Comparison of ENCODE assay signal across 31 cellular contexts in the genomic region with DNA sequence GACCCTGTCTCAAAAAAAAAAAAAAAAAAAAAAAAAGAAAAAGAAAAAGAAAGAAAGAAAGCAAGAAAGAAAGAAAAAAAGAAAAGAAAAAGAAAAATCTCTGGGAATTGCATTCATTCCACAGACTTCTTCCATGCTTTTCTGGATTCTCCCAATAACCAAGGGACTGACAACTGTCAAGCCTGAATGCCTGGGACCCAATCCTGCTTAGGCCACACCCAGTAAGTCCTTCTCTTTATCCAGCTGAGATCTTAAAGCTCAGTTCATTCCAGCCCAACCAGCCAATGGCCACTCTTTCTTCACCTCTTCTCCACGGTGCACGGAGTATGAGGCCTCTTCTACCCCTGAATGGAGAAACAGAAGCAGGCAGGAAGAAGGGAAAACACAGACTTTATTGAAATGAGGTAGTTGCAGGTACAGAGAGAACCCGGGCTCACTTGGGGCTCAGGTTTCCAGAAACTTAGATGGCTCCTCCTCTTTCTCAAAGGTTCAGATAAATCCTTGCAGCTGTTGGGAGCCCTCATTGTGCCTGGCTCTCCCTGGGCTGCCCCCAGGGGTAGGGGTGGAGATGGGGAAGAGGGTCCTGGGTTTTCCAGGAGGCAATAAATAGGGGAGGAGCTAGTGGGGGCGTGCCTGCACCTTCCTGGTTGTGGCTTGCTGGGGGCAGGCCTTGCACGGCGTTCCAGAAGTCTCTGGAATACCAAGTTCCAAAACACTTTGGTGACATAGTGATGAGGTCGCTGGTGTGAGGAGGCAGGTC. TPM values are rescaled to one million over a fixed set of nuclear protein-coding genes. Genes with fewer than 3 reads are reported as not detected.
DNase-seq lines count a peak whose midpoint lies in the region; ATAC-seq, FAIRE-seq and TF ChIP-seq lines count a peak whose summit lies in the region.
"Had no signal": no experiment of that assay in that cellular context is flagged by ENCODE, and none has a peak within 500 bp of the region (broad histone marks: within the 10 kb centered on the region; RNA-seq: fewer than 3 reads in every experiment).

No MANE protein-coding gene starts in this region.

- H3K79me1 ChIP-seq in H9 (ENCODE audit: insufficient read depth, low read depth, low read length, poor library complexity, severe bottlenecking): no peaks in the 10 kb centered on the region

- intact Hi-C loops in HepG2 (cut with micrococcal nuclease; ENCODE audit: unreplicated experiment): no loop called here

- H2BK120ac ChIP-seq in H9 (ENCODE audit: low read depth, low read length, poor library complexity, severe bottlenecking): no peak overlapping the region

- H3K27me3 Mint-ChIP-seq in H9 (ENCODE audit: low read depth): peaks cover 100% of the 10 kb centered on the region
- H3K27me3 Mint-ChIP-seq in WTC11 (ENCODE audit: low read depth): peaks cover 100% of the 10 kb centered on the region
- no peaks in the 10 kb centered on the region for H3K27me3 Mint-ChIP-seq in mesothelial cell of epicardium (ENCODE audit: low read depth)

- H3K4me1 Mint-ChIP-seq in H9: peaks cover 28 to 50% of the 10 kb centered on the region in 2 experiments
- H3K4me1 Mint-ChIP-seq in WTC11: peaks cover 63% of the 10 kb centered on the region
- H3K4me1 Mint-ChIP-seq in mesothelial cell of epicardium: peaks cover 87% of the 10 kb centered on the region

- TF ChIP-seq POLR2A in A549 (IDR thresholded peaks at IDR 0.05; ENCODE audit: low read length) (no peak), GM12892 (IDR thresholded peaks at IDR 0.05; ENCODE audit: low read depth, low read length) (no peak), HepG2 (IDR thresholded peaks at IDR 0.05; ENCODE audit: insufficient read depth in 1 of 2, low read depth in 2 of 2, low read length in 2 of 2) (no peak)

- no peak overlapping the region for H3K27ac ChIP-seq in A549
- H3K27ac ChIP-seq in H9 (ENCODE audit: insufficient read length, low read depth, low read length): no peak overlapping the region
- H3K27ac ChIP-seq in small intestine (ENCODE audit: low read depth in 1 of 2, low read length in 1 of 2): no peak overlapping the region
- no peak overlapping the region for H3K27ac ChIP-seq in HepG2 (ENCODE audit: extremely low read length, insufficient read depth, low read length)
- H3K27ac ChIP-seq: lower lobe of right lung, RWPE1, SK-N-MC, testis, vagina, VCaP had no signal

- TF ChIP-seq CTCF in A549 (IDR thresholded peaks at IDR 0.05) (no peak), H9 (conservative IDR thresholded peaks at IDR 0.05) (no peak), WTC11 (IDR thresholded peaks at IDR 0.05) (no peak), mesothelial cell of epicardium (IDR thresholded peaks at IDR 0.05; ENCODE audit: unreplicated experiment) (no peak), HepG2 (CRISPR knock-in tag; IDR thresholded peaks at IDR 0.05) (no peak)

- no peak for ATAC-seq in A549
- peak; percentile 12 for ATAC-seq in WTC11
- ATAC-seq in HepG2: no peak
- ATAC-seq: activated T-cell treated with anti-CD3 and anti-CD28 coated beads, Interleukin-2, amount 50 U/mL, for 4 hours; T-helper 17 cell had no signal

- H3K4me1 ChIP-seq in A549 (peaks cover 2% of the 10 kb centered on the region), H9 (ENCODE audit: insufficient read depth, low read length) (peaks cover 8% of the 10 kb centered on the region; the same call in 1 of the 2 replicates), small intestine (ENCODE audit: control insufficient read depth in 2 of 2, insufficient read depth in 1 of 2, low read depth in 1 of 2, low read length in 1 of 2) (no peaks in the 10 kb centered on the region), HepG2 (ENCODE audit: insufficient read depth, low read length) (no peaks in the 10 kb centered on the region)
- H3K4me1 ChIP-seq: lower lobe of right lung, testis had no signal

- H4K5ac ChIP-seq in H9 (ENCODE audit: insufficient read length, low read depth, low read length): no peak overlapping the region

- DNase-seq in A549 (ENCODE audit: low read depth in 1 of 2, low spot score in 1 of 2) (no peak), H9 (peak; percentile 74), WTC11 (ENCODE audit: low spot score) (peak; percentile 41), mesothelial cell of epicardium (ENCODE audit: low spot score in 2 of 2, unreplicated experiment in 2 of 2) (no peak), small intestine (no peak), GM12892 (ENCODE audit: insufficient read length) (no peak), NCI-H2171 treated with DMSO at 0.1 percent for 48 hours (lab: John Stamatoyannopoulos, UW) (no peak), HepG2 (ENCODE audit: low spot score) (no peak)
- DNase-seq: ACHN; activated CD4-positive, alpha-beta T cell treated with anti-CD3 and anti-CD28 coated beads, Interleukin-2, amount 10 ng/mL, durations not matched to agents 24 days and 14 days; activated naive CD4-positive, alpha-beta T cell treated with anti-CD3 and anti-CD28 coated beads for 36 hours; activated T-cell treated with anti-CD3 and anti-CD28 coated beads, Interleukin-2, amount 50 U/mL, for 4 hours; aorta; central memory CD4-positive, alpha-beta T cell; DMS53; KG1; lower lobe of right lung; NCI-H1436; NCI-H526 treated with DMSO at 0.1 percent for 48 hours; stimulated activated CD4-positive, alpha-beta T cell treated with anti-CD3 and anti-CD28 coated beads, Interleukin-4, amount 100 ng/mL, for 4 hours; stimulated activated naive CD4-positive, alpha-beta T cell; T-helper 17 cell; testis had no signal

- no peak for TF ChIP-seq RAD21 in A549 (conservative IDR thresholded peaks at IDR 0.05 in 1 of 2, IDR thresholded peaks at IDR 0.05 in 1 of 2)
- no peak for TF ChIP-seq RAD21 in HepG2 (CRISPR knock-in tag; IDR thresholded peaks at IDR 0.05)

- no peak overlapping the region for H3K9ac ChIP-seq in H9 (ENCODE audit: extremely low read depth, insufficient read length, low read length)
- H3K9ac ChIP-seq in HepG2 (ENCODE audit: insufficient read depth, low read depth, low read length): no peak overlapping the region

- H3K36me3 ChIP-seq in small intestine (ENCODE audit: control insufficient read depth in 2 of 2, insufficient read depth in 2 of 2, low read length in 2 of 2) (no peaks in the 10 kb centered on the region), HepG2 (replicated peaks in 1 of 2; ENCODE audit: control insufficient read depth in 1 of 2, insufficient read depth in 2 of 2, low read length in 2 of 2) (no peaks in the 10 kb centered on the region)
- H3K36me3 ChIP-seq: lower lobe of right lung, vagina had no signal

- no peak overlapping the region for H2BK20ac ChIP-seq in H9 (ENCODE audit: low read depth, low read length, poor library complexity, severe bottlenecking)

- no peak overlapping the region for H3K4ac ChIP-seq in H9 (ENCODE audit: low read depth, low read length)

- H4K91ac ChIP-seq in H9 (ENCODE audit: insufficient read length, low read depth, low read length): no peak overlapping the region

- H3K23ac ChIP-seq in H9 (ENCODE audit: insufficient read length, low read depth, low read length): no peak overlapping the region

- H3K4me2 ChIP-seq in A549 (no peak overlapping the region), H9 (ENCODE audit: insufficient read depth, insufficient read length, low read length) (no peak overlapping the region), HepG2 (ENCODE audit: low read depth, low read length) (no peak overlapping the region)

- H2BK15ac ChIP-seq in H9 (ENCODE audit: low read depth, low read length): no peak overlapping the region

- CTCF ChIA-PET in A549 (lab: Yijun Ruan, JAX) (interaction anchor here (1.2 to 2.0 kb wide), 3 partner anchors 8 to 36 kb away, joined by 3 to 9 read pairs (median 4); no protein-coding TSS in a partner anchor), WTC11 (lab: Charles Lee) (interaction anchor here (1.7 kb wide), 2 partner anchors 13 to 27 kb away, joined by 5 read pairs; no protein-coding TSS in a partner anchor), HepG2 (lab: Yijun Ruan, JAX; ENCODE audit: low intra/inter-chr PET ratio, low total read pairs) (no interaction called here)

- no peak overlapping the region for H3T11ph ChIP-seq in H9 (ENCODE audit: low read length)

- no peak overlapping the region for H2BK12ac ChIP-seq in H9 (ENCODE audit: insufficient read length, low read depth, low read length)

- no peaks in the 10 kb centered on the region for H4K20me1 ChIP-seq in H9 (ENCODE audit: control insufficient read depth, insufficient read depth, insufficient read length)
- H4K20me1 ChIP-seq in HepG2 (ENCODE audit: insufficient read depth, low read length): no peaks in the 10 kb centered on the region

- no peak overlapping the region for H3K27ac Mint-ChIP-seq in H9
- no peak overlapping the region; the same call in 1 of the 2 replicates for H3K27ac Mint-ChIP-seq in WTC11
- peak overlapping the region; percentile 99 for H3K27ac Mint-ChIP-seq in mesothelial cell of epicardium
- H3K27ac Mint-ChIP-seq: activated CD4-positive, alpha-beta T cell treated with anti-CD3 and anti-CD28 coated beads, Interleukin-2, amount 10 ng/mL, durations not matched to agents 24 days and 14 days; activated naive CD4-positive, alpha-beta T cell treated with anti-CD3 and anti-CD28 coated beads for 36 hours; dendritic cell treated with granulocyte-macrophage colony-stimulating factor and Interleukin-4, amounts not matched to agents 40 ng/mL and 50 ng/mL, for 4 days; T-helper 17 cell had no signal

- BruUV-seq in HepG2 (replicated peaks; lab: Mats Ljungman, UMichigan): no TSS peak

- peaks cover 77% of the 10 kb centered on the region; the same call in 1 of the 2 replicates for H3K27me3 ChIP-seq in H9 (ENCODE audit: insufficient read depth, low read length)
- H3K27me3 ChIP-seq in small intestine (ENCODE audit: control insufficient read depth in 2 of 2, insufficient read depth in 2 of 2, low read length in 2 of 2): peaks cover 0 to 5% of the 10 kb centered on the region in 2 donors
- H3K27me3 ChIP-seq in HepG2 (ENCODE audit: control insufficient read depth in 1 of 2, insufficient read depth in 2 of 2, low read length in 2 of 2): peaks cover 6 to 74% of the 10 kb centered on the region in 2 experiments
- H3K27me3 ChIP-seq: testis, vagina had no signal

- no peak overlapping the region for H3K56ac ChIP-seq in H9 (ENCODE audit: insufficient read length, low read depth, low read length)

- in situ Hi-C loops in HepG2 (cut with HindIII; ENCODE audit: extremely low pct_ligation_motif_present, low pct_unique_long_range_greater_than_20kb): no loop called here

- FAIRE-seq in A549 (lab: Jason Lieb, UNC) (no peak), small intestine (lab: Jason Lieb, UNC) (no peak), GM12892 (lab: Jason Lieb, UNC) (no peak), HepG2 (lab: Jason Lieb, UNC) (no peak)

- no peaks in the 10 kb centered on the region for H3K23me2 ChIP-seq in H9 (ENCODE audit: insufficient read length, low read depth, low read length, poor library complexity, severe bottlenecking)

- peak overlapping the region in 1 of 2 experiments; percentile 56; a peak in 3 of 5 replicates for H3K4me3 Mint-ChIP-seq in H9
- H3K4me3 Mint-ChIP-seq in WTC11: peak overlapping the region; percentile 14; the same call in 1 of the 2 replicates
- peak overlapping the region; percentile 70 for H3K4me3 Mint-ChIP-seq in mesothelial cell of epicardium
- H3K4me3 Mint-ChIP-seq: activated CD4-positive, alpha-beta T cell treated with anti-CD3 and anti-CD28 coated beads, Interleukin-2, amount 10 ng/mL, durations not matched to agents 24 days and 14 days; activated T-cell treated with anti-CD3 and anti-CD28 coated beads, Interleukin-2, amount 50 U/mL, for 4 hours; dendritic cell treated with granulocyte-macrophage colony-stimulating factor and Interleukin-4, amounts not matched to agents 40 ng/mL and 50 ng/mL, for 4 days; T-helper 17 cell had no signal

- no peak overlapping the region for H3K14ac ChIP-seq in H9 (ENCODE audit: insufficient read depth, low read length)

- H3K4me3 ChIP-seq in A549: no peak overlapping the region
- H3K4me3 ChIP-seq in small intestine (ENCODE audit: low read depth in 1 of 2, low read length in 2 of 2): no peak overlapping the region
- no peak overlapping the region for H3K4me3 ChIP-seq in HepG2 (replicated peaks in 1 of 3; ENCODE audit: insufficient read depth in 1 of 3, low read depth in 2 of 3, low read length in 3 of 3)
- H3K4me3 ChIP-seq: SK-N-MC, vagina had no signal

- TF ChIP-seq EP300 in A549 (IDR thresholded peaks at IDR 0.05): no peak
- no peak for TF ChIP-seq EP300 in HepG2 (IDR thresholded peaks at IDR 0.05; ENCODE audit: low read depth in 2 of 2, low read length in 2 of 2)
- no peak for TF ChIP-seq EP300 in HepG2 (CRISPR knock-in tag; IDR thresholded peaks at IDR 0.05; ENCODE audit: borderline replicate concordance)

- H2AFZ ChIP-seq in H9 (ENCODE audit: low read length) (no peak overlapping the region), HepG2 (ENCODE audit: low read length) (no peak overlapping the region)

- no peak overlapping the region for H3K18ac ChIP-seq in H9 (ENCODE audit: insufficient read length, low read depth, low read length)

- H3K36me3 Mint-ChIP-seq in H9 (ENCODE audit: insufficient read depth in 1 of 3, low read depth in 3 of 3): no peaks in the 10 kb centered on the region
- H3K36me3 Mint-ChIP-seq in WTC11: no peaks in the 10 kb centered on the region
- no peaks in the 10 kb centered on the region for H3K36me3 Mint-ChIP-seq in mesothelial cell of epicardium

- WGBS in A549 (ENCODE audit: missing lambda C conversion rate): 66% methylated on average over 7 of the region's 7 CpGs
- no CpG with 5 or more reads among the region's 7 CpGs for WGBS in H9 (ENCODE audit: extremely low coverage, insufficient read length, low lambda C conversion rate)
- WGBS in small intestine, 3 donors: 21 to 58% (median 36%) methylated on average over 7 of the region's 7 CpGs
- under 1% methylated on average over 7 of the region's 7 CpGs for WGBS in HepG2 (ENCODE audit: low lambda C conversion rate)

- POLR2A ChIA-PET in A549 (lab: Yijun Ruan, JAX): no interaction called here
- POLR2A ChIA-PET in WTC11 (lab: Charles Lee): no interaction called here
- POLR2A ChIA-PET in HepG2 (lab: Yijun Ruan, JAX): no interaction called here

- H3K79me2 ChIP-seq in H9 (ENCODE audit: insufficient read depth, low read length) (no peaks in the 10 kb centered on the region), HepG2 (ENCODE audit: insufficient read depth, low read length) (no peaks in the 10 kb centered on the region)

- H3K9me3 ChIP-seq in A549 (no peaks in the 10 kb centered on the region), H9 (ENCODE audit: control insufficient read depth, low read depth, low read length) (no peaks in the 10 kb centered on the region), small intestine (ENCODE audit: control insufficient read depth, low read depth) (no peaks in the 10 kb centered on the region), HepG2 (ENCODE audit: low read length) (no peaks in the 10 kb centered on the region)
- H3K9me3 ChIP-seq: lower lobe of right lung, testis, vagina had no signal

- no peak overlapping the region for H2BK5ac ChIP-seq in H9 (ENCODE audit: insufficient read length, low read length)

- H2AK5ac ChIP-seq in H9 (ENCODE audit: insufficient read length, low read length): no peak overlapping the region

- no peak overlapping the region for H4K8ac ChIP-seq in H9 (replicated peaks; ENCODE audit: insufficient read length, low read depth, low read length)

- peaks cover 4 to 16% of the 10 kb centered on the region in 2 experiments; a peak in 3 of 5 replicates for H3K9me3 Mint-ChIP-seq in H9
- no peaks in the 10 kb centered on the region for H3K9me3 Mint-ChIP-seq in WTC11
- no peaks in the 10 kb centered on the region for H3K9me3 Mint-ChIP-seq in mesothelial cell of epicardium
- H3K9me3 Mint-ChIP-seq: activated CD4-positive, alpha-beta T cell treated with anti-CD3 and anti-CD28 coated beads, Interleukin-2, amount 10 ng/mL, durations not matched to agents 24 days and 14 days; activated naive CD4-positive, alpha-beta T cell treated with anti-CD3 and anti-CD28 coated beads for 36 hours; activated T-cell treated with anti-CD3 and anti-CD28 coated beads, Interleukin-2, amount 50 U/mL, for 4 hours; dendritic cell treated with granulocyte-macrophage colony-stimulating factor and Interleukin-4, amounts not matched to agents 40 ng/mL and 50 ng/mL, for 4 days had no signal

RNA-seq across cellular contexts. Expression of gene HOXB1, which starts 2.5 kb away (rescaled TPM):
- polyA plus RNA-seq in A549 (2011; rRNA removed) (not detected in 2 replicates), A549 (2017; fragmentation: RNase III; extraction: RNeasy Plus Mini Kit Qiagen cat#74134 plus additional on column Dnase treatment) (not detected in 3 replicates), small intestine (not detected), HepG2 (2011; rRNA removed) (not detected in 2 replicates)
- not detected in 2 replicates for polyA plus RNA-seq in A549 (2012; cell fraction: cytosol; rRNA removed)
- polyA plus RNA-seq in A549 (2012; cell fraction: nucleus; rRNA removed): 0.06 TPM in 1 of 2 replicates, not detected in the other
- polyA minus RNA-seq in A549 (2011; rRNA and poly(A)+ RNA removed): not detected in 2 replicates
- total RNA-seq in H9 (2021) (not detected in 2 replicates), WTC11 (2021) (0.41 to 0.63 TPM (median 0.55 TPM) in 3 replicates), mesothelial cell of epicardium (0.24 to 0.43 TPM (median 0.25 TPM) in 3 replicates), HepG2 (2016; rRNA removed; fragmentation: Illumina TruSeq; extraction: Trizol) (not detected in 2 replicates)
- polyA plus RNA-seq in GM12892 (2012; ENCODE audit: missing spikeins): not detected
- total RNA-seq in HepG2 (2016; cell fraction: cytosol; rRNA removed; fragmentation: Illumina TruSeq; extraction: Trizol; ENCODE audit: low read depth): not detected in 2 replicates
- not detected in 2 replicates for total RNA-seq in HepG2 (2016; cell fraction: insoluble cytoplasmic fraction; rRNA removed; fragmentation: Illumina TruSeq; extraction: Trizol)
- total RNA-seq in HepG2 (2016; cell fraction: membrane; rRNA removed; fragmentation: Illumina TruSeq; extraction: Trizol): not detected in 2 replicates
- total RNA-seq in HepG2 (2016; cell fraction: nucleus; rRNA removed; fragmentation: Illumina TruSeq; extraction: Trizol): not detected in 2 replicates
- not detected in 2 replicates for polyA plus RNA-seq in HepG2 (2011; cell fraction: cytosol; rRNA removed)
- polyA plus RNA-seq in HepG2 (2011; cell fraction: nucleus; rRNA removed): not detected in 2 replicates
- not detected in 2 replicates for polyA plus RNA-seq in HepG2 (2012)
- polyA plus RNA-seq in HepG2 (2016; cell fraction: cytosol; fragmentation: Illumina TruSeq; extraction: Trizol; ENCODE audit: low read depth): not detected in 2 replicates
- polyA plus RNA-seq in HepG2 (2016; cell fraction: insoluble cytoplasmic fraction; fragmentation: Illumina TruSeq; extraction: Trizol; ENCODE audit: low read depth): not detected in 2 replicates
- not detected in 2 replicates for polyA plus RNA-seq in HepG2 (2016; cell fraction: membrane; fragmentation: Illumina TruSeq; extraction: Trizol; ENCODE audit: low read depth)
- polyA plus RNA-seq in HepG2 (2016; cell fraction: nucleus; fragmentation: Illumina TruSeq; extraction: Trizol; ENCODE audit: insufficient read depth, low read depth): not detected in 2 replicates
- polyA minus RNA-seq in HepG2 (2011; rRNA and poly(A)+ RNA removed; ENCODE audit: low replicate concordance): not detected in 2 replicates
- not detected in 2 replicates for polyA minus RNA-seq in HepG2 (2011; cell fraction: cytosol; rRNA and poly(A)+ RNA removed)
- polyA minus RNA-seq in HepG2 (2011; cell fraction: nucleus; rRNA and poly(A)+ RNA removed): not detected in 2 replicates
- total RNA-seq: activated CD4-positive, alpha-beta T cell treated with anti-CD3 and anti-CD28 coated beads, Interleukin-2, amount 10 ng/mL, durations not matched to agents 24 days and 14 days; activated naive CD4-positive, alpha-beta T cell treated with anti-CD3 and anti-CD28 coated beads for 36 hours; activated T-cell treated with anti-CD3 and anti-CD28 coated beads, Interleukin-2, amount 50 U/mL, for 4 hours; aorta; kidney epithelial cell; lower lobe of right lung; omental fat pad; T-helper 17 cell; vagina had no signal
- polyA plus RNA-seq: BJ had no signal

RNA-seq across cellular contexts. Expression of gene HOXB2, which starts 16.6 kb away (rescaled TPM):
- polyA plus RNA-seq in A549 (2011; rRNA removed) (2.6 and 2.7 TPM in 2 replicates), A549 (2017; fragmentation: RNase III; extraction: RNeasy Plus Mini Kit Qiagen cat#74134 plus additional on column Dnase treatment) (0.58 to 0.65 TPM (median 0.60 TPM) in 3 replicates), small intestine (1 to 10 TPM in 2 of 3 donors, under 1 TPM in 1; 0.89 to 9.5 (median 5.1) TPM), HepG2 (2011; rRNA removed) (not detected in 2 replicates)
- polyA plus RNA-seq in A549 (2012; cell fraction: cytosol; rRNA removed): 1.8 and 2.7 TPM in 2 replicates
- polyA plus RNA-seq in A549 (2012; cell fraction: nucleus; rRNA removed): 3.6 and 3.7 TPM in 2 replicates
- 0.79 and 0.92 TPM in 2 replicates for polyA minus RNA-seq in A549 (2011; rRNA and poly(A)+ RNA removed)
- total RNA-seq in H9 (2021) (not detected in 2 replicates), WTC11 (2021) (1.3 to 3.7 TPM (median 2.0 TPM) in 3 replicates), mesothelial cell of epicardium (46.6 to 47.2 TPM (median 46.7 TPM) in 3 replicates), HepG2 (2016; rRNA removed; fragmentation: Illumina TruSeq; extraction: Trizol) (not detected in 2 replicates)
- polyA plus RNA-seq in GM12892 (2012; ENCODE audit: missing spikeins): 2.8 TPM
- not detected in 2 replicates for total RNA-seq in HepG2 (2016; cell fraction: cytosol; rRNA removed; fragmentation: Illumina TruSeq; extraction: Trizol; ENCODE audit: low read depth)
- not detected in 2 replicates for total RNA-seq in HepG2 (2016; cell fraction: insoluble cytoplasmic fraction; rRNA removed; fragmentation: Illumina TruSeq; extraction: Trizol)
- not detected in 2 replicates for total RNA-seq in HepG2 (2016; cell fraction: membrane; rRNA removed; fragmentation: Illumina TruSeq; extraction: Trizol)
- total RNA-seq in HepG2 (2016; cell fraction: nucleus; rRNA removed; fragmentation: Illumina TruSeq; extraction: Trizol): not detected in 2 replicates
- polyA plus RNA-seq in HepG2 (2011; cell fraction: cytosol; rRNA removed): not detected in 2 replicates
- polyA plus RNA-seq in HepG2 (2011; cell fraction: nucleus; rRNA removed): not detected in 2 replicates
- not detected in 2 replicates for polyA plus RNA-seq in HepG2 (2012)
- polyA plus RNA-seq in HepG2 (2016; cell fraction: cytosol; fragmentation: Illumina TruSeq; extraction: Trizol; ENCODE audit: low read depth): not detected in 2 replicates
- polyA plus RNA-seq in HepG2 (2016; cell fraction: insoluble cytoplasmic fraction; fragmentation: Illumina TruSeq; extraction: Trizol; ENCODE audit: low read depth): not detected in 2 replicates
- polyA plus RNA-seq in HepG2 (2016; cell fraction: membrane; fragmentation: Illumina TruSeq; extraction: Trizol; ENCODE audit: low read depth): not detected in 2 replicates
- not detected in 2 replicates for polyA plus RNA-seq in HepG2 (2016; cell fraction: nucleus; fragmentation: Illumina TruSeq; extraction: Trizol; ENCODE audit: insufficient read depth, low read depth)
- polyA minus RNA-seq in HepG2 (2011; rRNA and poly(A)+ RNA removed; ENCODE audit: low replicate concordance): 0.28 TPM in 1 of 2 replicates, not detected in the other
- not detected in 2 replicates for polyA minus RNA-seq in HepG2 (2011; cell fraction: cytosol; rRNA and poly(A)+ RNA removed)
- polyA minus RNA-seq in HepG2 (2011; cell fraction: nucleus; rRNA and poly(A)+ RNA removed): not detected in 2 replicates

RNA-seq across cellular contexts. Expression of gene HOXB4, which starts 49.8 kb away (rescaled TPM):
- polyA plus RNA-seq in A549 (2011; rRNA removed): 0.74 and 0.75 TPM in 2 replicates
- polyA plus RNA-seq in A549 (2012; cell fraction: cytosol; rRNA removed): 0.25 and 0.29 TPM in 2 replicates
- 1.6 TPM in 2 replicates for polyA plus RNA-seq in A549 (2012; cell fraction: nucleus; rRNA removed)
- polyA plus RNA-seq in A549 (2017; fragmentation: RNase III; extraction: RNeasy Plus Mini Kit Qiagen cat#74134 plus additional on column Dnase treatment): 0.24 to 0.37 TPM (median 0.30 TPM) in 3 replicates
- polyA minus RNA-seq in A549 (2011; rRNA and poly(A)+ RNA removed): 0.44 and 0.99 TPM in 2 replicates
- total RNA-seq in H9 (2021): not detected in 2 replicates
- 0.04 TPM in 1 of 3 replicates, not detected in the others for total RNA-seq in WTC11 (2021)
- 34.2 to 39.2 TPM (median 34.4 TPM) in 3 replicates for total RNA-seq in mesothelial cell of epicardium
- 1 to 10 TPM in 1 of 3 donors, under 1 TPM in 1, not detected in 1; 0.27 to 3.1 TPM for polyA plus RNA-seq in small intestine
- polyA plus RNA-seq in GM12892 (2012; ENCODE audit: missing spikeins): 2.7 TPM
- total RNA-seq in HepG2 (2016; rRNA removed; fragmentation: Illumina TruSeq; extraction: Trizol): not detected in 2 replicates
- not detected in 2 replicates for total RNA-seq in HepG2 (2016; cell fraction: cytosol; rRNA removed; fragmentation: Illumina TruSeq; extraction: Trizol; ENCODE audit: low read depth)
- total RNA-seq in HepG2 (2016; cell fraction: insoluble cytoplasmic fraction; rRNA removed; fragmentation: Illumina TruSeq; extraction: Trizol): not detected in 2 replicates
- not detected in 2 replicates for total RNA-seq in HepG2 (2016; cell fraction: membrane; rRNA removed; fragmentation: Illumina TruSeq; extraction: Trizol)
- total RNA-seq in HepG2 (2016; cell fraction: nucleus; rRNA removed; fragmentation: Illumina TruSeq; extraction: Trizol): not detected in 2 replicates
- not detected in 2 replicates for polyA plus RNA-seq in HepG2 (2011; rRNA removed)
- not detected in 2 replicates for polyA plus RNA-seq in HepG2 (2011; cell fraction: cytosol; rRNA removed)
- polyA plus RNA-seq in HepG2 (2011; cell fraction: nucleus; rRNA removed): not detected in 2 replicates
- polyA plus RNA-seq in HepG2 (2012): not detected in 2 replicates
- polyA plus RNA-seq in HepG2 (2016; cell fraction: cytosol; fragmentation: Illumina TruSeq; extraction: Trizol; ENCODE audit: low read depth): not detected in 2 replicates
- polyA plus RNA-seq in HepG2 (2016; cell fraction: insoluble cytoplasmic fraction; fragmentation: Illumina TruSeq; extraction: Trizol; ENCODE audit: low read depth): not detected in 2 replicates
- not detected in 2 replicates for polyA plus RNA-seq in HepG2 (2016; cell fraction: membrane; fragmentation: Illumina TruSeq; extraction: Trizol; ENCODE audit: low read depth)
- not detected in 2 replicates for polyA plus RNA-seq in HepG2 (2016; cell fraction: nucleus; fragmentation: Illumina TruSeq; extraction: Trizol; ENCODE audit: insufficient read depth, low read depth)
- 0.04 and 0.49 TPM in 2 replicates for polyA minus RNA-seq in HepG2 (2011; rRNA and poly(A)+ RNA removed; ENCODE audit: low replicate concordance)
- polyA minus RNA-seq in HepG2 (2011; cell fraction: cytosol; rRNA and poly(A)+ RNA removed): not detected in 2 replicates
- polyA minus RNA-seq in HepG2 (2011; cell fraction: nucleus; rRNA and poly(A)+ RNA removed): not detected in 2 replicates
- polyA plus RNA-seq: BJ had no signal

Comparison
In these comparisons a context has a peak if more than half of its experiments do, and no peak if none do; other contexts are left out.
1. DNase-seq: peak in H9 (single experiment) and WTC11 (single experiment); none in A549 (0 of 2), mesothelial cell of epicardium (0 of 2), small intestine (single experiment), GM12892 (single experiment), NCI-H2171 treated with DMSO at 0.1 percent for 48 hours (single experiment) and HepG2 (single experiment).
2. RNA of gene HOXB2, which starts 16.6 kb away (total RNA-seq): 46.6 to 47.2 TPM in mesothelial cell of epicardium; 1.3 to 3.7 TPM in WTC11, not detected in H9 and not detected in HepG2; every median in the first group is over 10 times any median in the second.
3. RNA of gene HOXB4, which starts 49.8 kb away (total RNA-seq): 34.2 to 39.2 TPM in mesothelial cell of epicardium; 0.04 TPM in WTC11, not detected in H9 and not detected in HepG2; every median in the first group is over 10 times any median in the second.